In genomic region chr6:167007930-167008329, GRCh38 we compare ENCODE assay signal across 23 cellular contexts. TPM values are rescaled to one million over a fixed set of nuclear protein-coding genes. Genes with fewer than 3 reads are reported as not detected.
DNase-seq lines count a peak whose midpoint lies in the region; ATAC-seq, FAIRE-seq and TF ChIP-seq lines count a peak whose summit lies in the region.
"Had no signal": no experiment of that assay in that cellular context is flagged by ENCODE, and none has a peak within 500 bp of the region (broad histone marks: within the 10 kb centered on the region; RNA-seq: fewer than 3 reads in every experiment).

No MANE protein-coding gene starts in this region.

- H3K27me3 Mint-ChIP-seq in activated CD4-positive, alpha-beta T cell treated with anti-CD3 and anti-CD28 coated beads, Interleukin-2, amount 10 ng/mL, durations not matched to agents 24 days and 14 days = no peaks in the 10 kb centered on the region
- H3K27me3 Mint-ChIP-seq in progenitor cell of endocrine pancreas = no peaks in the 10 kb centered on the region

- peaks cover 3 to 13% of the 10 kb centered on the region in 2 donors for H3K4me1 ChIP-seq in kidney (ENCODE audit: control insufficient read depth in 1 of 2, insufficient read depth in 1 of 2, low read depth in 1 of 2, low read length in 2 of 2)

- no peak overlapping the region for H3K4me3 ChIP-seq in kidney (ENCODE audit: low read length in 2 of 2)

- H3K36me3 ChIP-seq in kidney (ENCODE audit: control insufficient read depth in 1 of 2, insufficient read depth in 2 of 2, low read length in 2 of 2) = peaks cover 7 to 9% of the 10 kb centered on the region in 2 donors

- peak; percentile 34 for DNase-seq in activated CD4-positive, alpha-beta T cell treated with anti-CD3 and anti-CD28 coated beads, Interleukin-2, amount 10 ng/mL, durations not matched to agents 24 days and 14 days
- DNase-seq in activated CD4-positive, alpha-beta T cell treated with anti-CD3 and anti-CD28 coated beads for 48 hours = no peak
- peak; percentile 5 for DNase-seq in LHCN-M2 (ENCODE audit: low read depth)
- DNase-seq in kidney = no peak
- no peak for DNase-seq in progenitor cell of endocrine pancreas (ENCODE audit: low spot score, unreplicated experiment)
- no peak for DNase-seq in sciatic nerve (ENCODE audit: low spot score)
- no peak for DNase-seq in NCI-H1092 treated with DMSO at 0.1 percent for 48 hours (lab: John Stamatoyannopoulos, UW)
- DNase-seq: 8988T, DMS53, NCI-H1092, NCI-H1436, NCI-H187, NCI-H2081 treated with DMSO at 0.1 percent for 48 hours, NCI-H2171, NCI-H226, NCI-H510A, NCI-H69, SHP77 treated with DMSO at 0.1 percent for 48 hours had no signal

- H3K4me3 Mint-ChIP-seq in activated CD4-positive, alpha-beta T cell treated with anti-CD3 and anti-CD28 coated beads, Interleukin-2, amount 10 ng/mL, durations not matched to agents 24 days and 14 days = no peak overlapping the region
- H3K4me3 Mint-ChIP-seq in progenitor cell of endocrine pancreas (ENCODE audit: low read depth) = no peak overlapping the region

- FAIRE-seq in kidney (lab: Jason Lieb, UNC) = peak; percentile 29
- FAIRE-seq: GM19239, H54 had no signal

- peak overlapping the region in 1 of 2 donors; percentile 36 for H3K27ac ChIP-seq in kidney (ENCODE audit: low read depth in 2 of 2, low read length in 2 of 2)
- H3K27ac ChIP-seq: HL-60 had no signal

- H3K27ac Mint-ChIP-seq in activated CD4-positive, alpha-beta T cell treated with anti-CD3 and anti-CD28 coated beads, Interleukin-2, amount 10 ng/mL, durations not matched to agents 24 days and 14 days = no peak overlapping the region
- peak overlapping the region; percentile 18 for H3K27ac Mint-ChIP-seq in progenitor cell of endocrine pancreas

- peaks cover 8% of the 10 kb centered on the region for H3K4me1 Mint-ChIP-seq in activated CD4-positive, alpha-beta T cell treated with anti-CD3 and anti-CD28 coated beads, Interleukin-2, amount 10 ng/mL, durations not matched to agents 24 days and 14 days
- H3K4me1 Mint-ChIP-seq in progenitor cell of endocrine pancreas (ENCODE audit: low read depth) = peaks cover 5% of the 10 kb centered on the region

- intact Hi-C loops in activated CD4-positive, alpha-beta T cell treated with anti-CD3 and anti-CD28 coated beads, Interleukin-2, amount 10 ng/mL, durations not matched to agents 24 days and 14 days (cut with micrococcal nuclease) = no loop called here
- intact Hi-C loops in kidney (cut with DNase I) (no loop called here), sciatic nerve (cut with DNase I) (no loop called here)

- no peaks in the 10 kb centered on the region for H3K9me3 ChIP-seq in kidney (ENCODE audit: control insufficient read depth in 1 of 2, low read length in 2 of 2)

- peaks cover 53% of the 10 kb centered on the region for H3K36me3 Mint-ChIP-seq in activated CD4-positive, alpha-beta T cell treated with anti-CD3 and anti-CD28 coated beads, Interleukin-2, amount 10 ng/mL, durations not matched to agents 24 days and 14 days (ENCODE audit: low read depth)
- peaks cover 40% of the 10 kb centered on the region for H3K36me3 Mint-ChIP-seq in progenitor cell of endocrine pancreas (ENCODE audit: insufficient read depth)

- ATAC-seq in sciatic nerve (no peak), esophagus mucosa (no peak)
- ATAC-seq: Panc1 had no signal

- TF ChIP-seq CTCF in kidney (IDR thresholded peaks at IDR 0.05; ENCODE audit: borderline replicate concordance, extremely low read depth, insufficient read depth) (no peak), progenitor cell of endocrine pancreas (IDR thresholded peaks at IDR 0.05; ENCODE audit: unreplicated experiment) (no peak)

- H3K9me3 Mint-ChIP-seq in activated CD4-positive, alpha-beta T cell treated with anti-CD3 and anti-CD28 coated beads, Interleukin-2, amount 10 ng/mL, durations not matched to agents 24 days and 14 days = no peaks in the 10 kb centered on the region
- H3K9me3 Mint-ChIP-seq in progenitor cell of endocrine pancreas (ENCODE audit: low read depth) = no peaks in the 10 kb centered on the region

- H3K9ac ChIP-seq in kidney (ENCODE audit: low read length in 2 of 2) = no peak overlapping the region

RNA-seq across cellular contexts. Expression of gene CEP43, which starts 8.7 kb away (rescaled TPM):
- total RNA-seq in activated CD4-positive, alpha-beta T cell treated with anti-CD3 and anti-CD28 coated beads, Interleukin-2, amount 10 ng/mL, durations not matched to agents 24 days and 14 days = 21.1 and 23.0 TPM in 2 replicates
- 24.2 and 24.7 TPM in 2 replicates for total RNA-seq in LHCN-M2 (2014; rRNA removed)
- 8.6 TPM for polyA plus RNA-seq in LHCN-M2 (2012)
- 17.9 TPM for total RNA-seq in kidney
- polyA plus RNA-seq in kidney (ENCODE audit: insufficient read depth, low read depth, low replicate concordance) = 17.8 TPM
- 39.0 and 47.1 TPM in 2 replicates for total RNA-seq in progenitor cell of endocrine pancreas
- 18.8 TPM for total RNA-seq in sciatic nerve
- total RNA-seq in esophagus mucosa = 10.8 TPM

RNA-seq across cellular contexts. Expression of gene RNASET2, which starts 51.6 kb away (rescaled TPM):
- 93.3 and 108 TPM in 2 replicates for total RNA-seq in activated CD4-positive, alpha-beta T cell treated with anti-CD3 and anti-CD28 coated beads, Interleukin-2, amount 10 ng/mL, durations not matched to agents 24 days and 14 days
- total RNA-seq in LHCN-M2 (2014; rRNA removed) (15.1 and 16.2 TPM in 2 replicates), kidney (69.0 TPM), progenitor cell of endocrine pancreas (27.9 and 29.8 TPM in 2 replicates), sciatic nerve (70.4 TPM), esophagus mucosa (23.6 TPM)
- polyA plus RNA-seq in LHCN-M2 (2012) = 10.1 TPM
- polyA plus RNA-seq in kidney (ENCODE audit: insufficient read depth, low read depth, low replicate concordance) = 50.7 TPM

Comparison
In these comparisons a context has a peak if more than half of its experiments do, and no peak if none do; other contexts are left out.
1. DNase-seq: peak in activated CD4-positive, alpha-beta T cell treated with anti-CD3 and anti-CD28 coated beads, Interleukin-2, amount 10 ng/mL, durations not matched to agents 24 days and 14 days (single experiment) and LHCN-M2 (single experiment); none in activated CD4-positive, alpha-beta T cell treated with anti-CD3 and anti-CD28 coated beads for 48 hours (single experiment), kidney (single experiment), progenitor cell of endocrine pancreas (single experiment), sciatic nerve (single experiment) and NCI-H1092 treated with DMSO at 0.1 percent for 48 hours (single experiment).